In the genomic region with DNA sequence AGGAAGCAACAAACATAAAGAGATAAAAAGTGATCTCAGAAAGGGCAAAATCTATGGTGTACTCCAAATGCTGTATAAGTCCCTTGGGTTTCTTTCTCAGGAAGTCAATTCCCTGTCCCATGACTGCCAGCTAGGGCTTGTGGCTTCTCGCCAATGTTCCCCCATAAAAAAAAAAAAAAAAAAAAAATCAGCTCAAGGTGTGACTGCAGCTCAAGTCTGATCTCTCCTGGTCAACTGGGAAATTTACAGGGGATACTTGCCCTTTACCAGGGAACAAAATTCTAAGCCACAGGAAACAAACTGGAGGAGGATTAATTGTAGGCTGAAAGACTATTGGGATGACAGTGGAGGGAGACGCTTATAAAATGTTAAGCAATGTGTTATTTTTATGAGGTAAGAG, we compare ENCODE assay signal across 12 cellular contexts.
DNase-seq lines count a peak whose midpoint lies in the region; ATAC-seq, FAIRE-seq and TF ChIP-seq lines count a peak whose summit lies in the region.
"Had no signal": no experiment of that assay in that cellular context is flagged by ENCODE, and none has a peak within 500 bp of the region (broad histone marks: within the 10 kb centered on the region; RNA-seq: fewer than 3 reads in every experiment).

No MANE protein-coding gene starts in this region.

- no peaks in the 10 kb centered on the region for H3K9me3 ChIP-seq in endothelial cell of umbilical vein (replicated peaks; ENCODE audit: control insufficient read depth, insufficient read depth, low read length)

- no peak overlapping the region for H3K27ac ChIP-seq in endothelial cell of umbilical vein (ENCODE audit: insufficient read depth, low read depth, low read length)
- H3K27ac ChIP-seq: HL-60 had no signal

- H3K9me1 ChIP-seq in endothelial cell of umbilical vein (replicated peaks; ENCODE audit: control insufficient read depth, extremely low read depth, insufficient read depth, low read length), result no peaks in the 10 kb centered on the region

- dilution Hi-C loops in endothelial cell of umbilical vein (cut with MboI; ENCODE audit: extremely low pct_ligation_motif_present, low sequenced_read_pairs), result no loop called here

- H4K20me1 ChIP-seq in endothelial cell of umbilical vein (replicated peaks; ENCODE audit: control insufficient read depth, extremely low read depth, insufficient read depth, low read length), result no peaks in the 10 kb centered on the region

- H3K4me2 ChIP-seq in endothelial cell of umbilical vein (ENCODE audit: insufficient read depth, low read length), result no peak overlapping the region

- no TSS peak for BruUV-seq in endothelial cell of umbilical vein (replicated peaks; lab: Mats Ljungman, UMichigan)

- H3K9ac ChIP-seq in endothelial cell of umbilical vein (replicated peaks; ENCODE audit: extremely low read depth, insufficient read depth, low read length), result no peak overlapping the region

- peaks cover 0 to 2% of the 10 kb centered on the region in 2 experiments for H3K27me3 ChIP-seq in endothelial cell of umbilical vein (ENCODE audit: control insufficient read depth in 2 of 2, insufficient read depth in 2 of 2, low read length in 2 of 2)

- H3K36me3 ChIP-seq in endothelial cell of umbilical vein (ENCODE audit: control insufficient read depth in 2 of 2, extremely low read depth in 1 of 2, insufficient read depth in 2 of 2, low read length in 2 of 2), result no peaks in the 10 kb centered on the region

- POLR2A ChIA-PET in endothelial cell of umbilical vein (lab: Charles Lee), result interaction anchor here (0.6 kb wide), 1 partner anchor 336 kb away, joined by 3 read pairs; no protein-coding TSS in a partner anchor

- intact Hi-C loops in endothelial cell of umbilical vein (cut with micrococcal nuclease), result loop anchor here (1.0 to 5.0 kb wide), 3 partner anchors 196 to 416 kb away; no protein-coding TSS in a partner anchor

- FAIRE-seq in endothelial cell of umbilical vein (lab: Jason Lieb, UNC), result peak; percentile 56
- FAIRE-seq: D721Med had no signal

- TF ChIP-seq POLR2A in endothelial cell of umbilical vein (IDR thresholded peaks at IDR 0.05; ENCODE audit: low read depth, low read length), result no peak

- ATAC-seq in HG03521 (IDR thresholded peaks at IDR 0.05; ENCODE audit: unreplicated experiment) (no peak), GM18520 (IDR thresholded peaks at IDR 0.05; ENCODE audit: unreplicated experiment) (no peak)
- ATAC-seq: esophagus mucosa; natural killer cell treated with Interleukin-12 subunit alpha and Interleukin-12 subunit beta and Interleukin-15 and Interleukin-18, amount 100 ng/mL, for 72 hours had no signal

- CTCF ChIA-PET in endothelial cell of umbilical vein (lab: Charles Lee), result interaction anchor here (0.6 to 6.5 kb wide), 18 partner anchors 9 to 545 kb away, joined by 3 to 206 read pairs (median 4); a partner anchor contains a TSS

- H2AFZ ChIP-seq in endothelial cell of umbilical vein (ENCODE audit: low read depth, low read length), result no peak overlapping the region

- DNase-seq in A172 (ENCODE audit: low spot score) (peak; percentile 53), GM12865 (ENCODE audit: low read depth) (peak; percentile 30), NCI-H2171 treated with DMSO at 0.1 percent for 48 hours (lab: John Stamatoyannopoulos, UW) (peak; percentile 62), endothelial cell of umbilical vein (ENCODE audit: low read depth, low spot score) (peak; percentile 40), T-helper 9 cell (no peak)
- no peak for DNase-seq in NK-92 treated with Interleukin-12 subunit alpha and Interleukin-12 subunit beta, amount 100 ng/mL, for 24 hours (lab: John Stamatoyannopoulos, UW)

- no peaks in the 10 kb centered on the region for H3K4me1 ChIP-seq in endothelial cell of umbilical vein (ENCODE audit: control insufficient read depth, extremely low read depth, insufficient read depth, low read length)

- H3K79me2 ChIP-seq in endothelial cell of umbilical vein (ENCODE audit: control insufficient read depth, insufficient read depth, low read length), result no peaks in the 10 kb centered on the region

- H3K4me3 ChIP-seq in GM12865 (ENCODE audit: low read depth, low read length) (no peak overlapping the region), endothelial cell of umbilical vein (replicated peaks in 1 of 3; ENCODE audit: insufficient read depth in 1 of 3, low read depth in 1 of 3, low read length in 3 of 3) (no peak overlapping the region)

- peak; percentile 35 for TF ChIP-seq CTCF in GM12865 (IDR thresholded peaks at IDR 0.05; ENCODE audit: insufficient read depth, low read depth, low read length, missing control alignments)
- no peak for TF ChIP-seq CTCF in endothelial cell of umbilical vein (IDR thresholded peaks at IDR 0.05; ENCODE audit: extremely low read depth in 1 of 2, insufficient read depth in 1 of 2, low read depth in 1 of 2, low read length in 2 of 2)

TF ChIP-seq in endothelial cell of umbilical vein, 7 proteins besides CTCF, POLR2A, EP300 and RAD21:
- TF ChIP-seq JUN (IDR thresholded peaks at IDR 0.05; ENCODE audit: borderline replicate concordance, insufficient read depth, insufficient read length, low read depth), result no peak

Comparison
In these comparisons a context has a peak if more than half of its experiments do, and no peak if none do; other contexts are left out.
1. DNase-seq: peak in A172 (single experiment), GM12865 (single experiment), NCI-H2171 treated with DMSO at 0.1 percent for 48 hours (single experiment) and endothelial cell of umbilical vein (single experiment); none in T-helper 9 cell (single experiment) and NK-92 treated with Interleukin-12 subunit alpha and Interleukin-12 subunit beta, amount 100 ng/mL, for 24 hours (single experiment).